Comparison of ENCODE assay signal across 15 cellular contexts in genomic region chr12:95257541-95257940, GRCh38.
"Had no signal": no experiment of that assay in that cellular context is flagged by ENCODE, and none has a peak within 500 bp of the region (broad histone marks: within the 10 kb centered on the region; RNA-seq: fewer than 3 reads in every experiment).

No MANE protein-coding gene starts in this region.

- H3K9me3 Mint-ChIP-seq: activated CD4-positive, alpha-beta memory T cell treated with anti-CD3 and anti-CD28 coated beads for 36 hours; activated naive CD8-positive, alpha-beta T cell treated with anti-CD3 and anti-CD28 coated beads, Interleukin-2, amount 10 ng/mL, durations not matched to agents 7 days and 5 days; mesothelial cell of epicardium had no signal

- H3K4me3 ChIP-seq: cardiac muscle cell, colonic mucosa, right atrium auricular region, skin epidermis, stomach, thoracic aorta had no signal

- H3K27me3 ChIP-seq: cardiac muscle cell, colonic mucosa, neutrophil, right atrium auricular region, stomach had no signal

- H3K9me3 ChIP-seq: colonic mucosa, neutrophil, right atrium auricular region, stomach, thoracic aorta had no signal

- H3K4me1 Mint-ChIP-seq: activated naive CD8-positive, alpha-beta T cell treated with anti-CD3 and anti-CD28 coated beads, Interleukin-2, amount 10 ng/mL, durations not matched to agents 7 days and 5 days; mesothelial cell of epicardium had no signal

- DNase-seq: activated CD4-positive, alpha-beta memory T cell treated with anti-CD3 and anti-CD28 coated beads for 36 hours; activated naive CD8-positive, alpha-beta T cell treated with anti-CD3 and anti-CD28 coated beads, Interleukin-2, amount 10 ng/mL, durations not matched to agents 7 days and 5 days; activated T-cell treated with anti-CD3 and anti-CD28 coated beads, Interleukin-2, amount 50 U/mL, for 48 hours; anterior cingulate cortex; colonic mucosa; effector CD4-positive, alpha-beta T cell; hypothalamus; stomach; T-helper 9 cell had no signal

- H3K36me3 ChIP-seq: colonic mucosa had no signal

- H3K4me1 ChIP-seq: colonic mucosa had no signal

- H3K4me3 Mint-ChIP-seq: activated CD4-positive, alpha-beta memory T cell treated with anti-CD3 and anti-CD28 coated beads for 36 hours; activated naive CD8-positive, alpha-beta T cell treated with anti-CD3 and anti-CD28 coated beads, Interleukin-2, amount 10 ng/mL, durations not matched to agents 7 days and 5 days; mesothelial cell of epicardium had no signal

- H3K27ac Mint-ChIP-seq: activated CD4-positive, alpha-beta memory T cell treated with anti-CD3 and anti-CD28 coated beads for 36 hours; activated naive CD8-positive, alpha-beta T cell treated with anti-CD3 and anti-CD28 coated beads, Interleukin-2, amount 10 ng/mL, durations not matched to agents 7 days and 5 days; mesothelial cell of epicardium had no signal

- H3K27ac ChIP-seq: cardiac muscle cell, colonic mucosa, neutrophil, right atrium auricular region, skin epidermis, stomach, thoracic aorta had no signal

- H3K27me3 Mint-ChIP-seq: activated CD4-positive, alpha-beta memory T cell treated with anti-CD3 and anti-CD28 coated beads for 36 hours; activated naive CD8-positive, alpha-beta T cell treated with anti-CD3 and anti-CD28 coated beads, Interleukin-2, amount 10 ng/mL, durations not matched to agents 7 days and 5 days had no signal
